1 cellular context compared by ENCODE assay signal in genomic region chr20:36384022-36384619, GRCh38.
TF ChIP-seq lines count a peak whose summit lies in the region.

No MANE protein-coding gene starts in this region.

TF ChIP-seq in HepG2, 621 proteins besides CTCF, POLR2A, EP300 and RAD21 (continued from another document and continues in another):
- no peak; the same call in 1 of the 2 replicates for TF ChIP-seq CREM (IDR thresholded peaks at IDR 0.05)
- peak; percentile 90 for TF ChIP-seq CREM (CRISPR knock-in tag; IDR thresholded peaks at IDR 0.05)
- peak; percentile 99 for TF ChIP-seq ZNF503 (CRISPR knock-in tag; IDR thresholded peaks at IDR 0.05)
- no peak for TF ChIP-seq SYNCRIP (IDR thresholded peaks at IDR 0.05; ENCODE audit: insufficient read depth, low read depth, low read length)
- TF ChIP-seq, protein P1, sequence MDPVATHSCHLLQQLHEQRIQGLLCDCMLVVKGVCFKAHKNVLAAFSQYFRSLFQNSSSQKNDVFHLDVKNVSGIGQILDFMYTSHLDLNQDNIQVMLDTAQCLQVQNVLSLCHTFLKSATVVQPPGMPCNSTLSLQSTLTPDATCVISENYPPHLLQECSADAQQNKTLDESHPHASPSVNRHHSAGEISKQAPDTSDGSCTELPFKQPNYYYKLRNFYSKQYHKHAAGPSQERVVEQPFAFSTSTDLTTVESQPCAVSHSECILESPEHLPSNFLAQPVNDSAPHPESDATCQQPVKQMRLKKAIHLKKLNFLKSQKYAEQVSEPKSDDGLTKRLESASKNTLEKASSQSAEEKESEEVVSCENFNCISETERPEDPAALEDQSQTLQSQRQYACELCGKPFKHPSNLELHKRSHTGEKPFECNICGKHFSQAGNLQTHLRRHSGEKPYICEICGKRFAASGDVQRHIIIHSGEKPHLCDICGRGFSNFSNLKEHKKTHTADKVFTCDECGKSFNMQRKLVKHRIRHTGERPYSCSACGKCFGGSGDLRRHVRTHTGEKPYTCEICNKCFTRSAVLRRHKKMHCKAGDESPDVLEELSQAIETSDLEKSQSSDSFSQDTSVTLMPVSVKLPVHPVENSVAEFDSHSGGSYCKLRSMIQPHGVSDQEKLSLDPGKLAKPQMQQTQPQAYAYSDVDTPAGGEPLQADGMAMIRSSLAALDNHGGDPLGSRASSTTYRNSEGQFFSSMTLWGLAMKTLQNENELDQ (CRISPR knock-in tag; IDR thresholded peaks at IDR 0.05; ENCODE audit: borderline replicate concordance) = peak; percentile 100
- peak; percentile 69; the same call in 1 of the 3 replicates for TF ChIP-seq MXI1 (IDR thresholded peaks at IDR 0.05; ENCODE audit: borderline replicate concordance, low read depth, low read length)
- TF ChIP-seq TOE1 (CRISPR knock-in tag; IDR thresholded peaks at IDR 0.05) = peak; percentile 100
- peak; percentile 94; the same call in 1 of the 2 replicates for TF ChIP-seq ZNF382 (CRISPR knock-in tag; IDR thresholded peaks at IDR 0.05; ENCODE audit: borderline replicate concordance)
- peak; percentile 99 for TF ChIP-seq JUN (CRISPR knock-in tag; IDR thresholded peaks at IDR 0.05)
- peak; percentile 71; the same call in 1 of the 2 replicates for TF ChIP-seq SSRP1 (CRISPR knock-in tag; IDR thresholded peaks at IDR 0.05)
- TF ChIP-seq PHF21A (CRISPR knock-in tag; IDR thresholded peaks at IDR 0.05) = peak; percentile 87
- peak; percentile 73 for TF ChIP-seq SP2 (CRISPR knock-in tag; IDR thresholded peaks at IDR 0.05)
- peak; percentile 100 for TF ChIP-seq ZBTB20 (CRISPR knock-in tag; IDR thresholded peaks at IDR 0.05; ENCODE audit: borderline replicate concordance, low read depth)
- peak; percentile 99 for TF ChIP-seq ZBTB3 (CRISPR knock-in tag; IDR thresholded peaks at IDR 0.05; ENCODE audit: borderline replicate concordance, low read depth)
- TF ChIP-seq TBX3 (IDR thresholded peaks at IDR 0.05; ENCODE audit: borderline replicate concordance) = no peak
- peak; percentile 100 for TF ChIP-seq ZNF558 (CRISPR knock-in tag; IDR thresholded peaks at IDR 0.05; ENCODE audit: borderline replicate concordance)
- peak; percentile 100 for TF ChIP-seq TGIF2 (CRISPR knock-in tag; IDR thresholded peaks at IDR 0.05)
- peak; percentile 94 for TF ChIP-seq XRCC5 (optimal IDR thresholded peaks at IDR 0.05; ENCODE audit: low read length)
- TF ChIP-seq, protein P2, sequence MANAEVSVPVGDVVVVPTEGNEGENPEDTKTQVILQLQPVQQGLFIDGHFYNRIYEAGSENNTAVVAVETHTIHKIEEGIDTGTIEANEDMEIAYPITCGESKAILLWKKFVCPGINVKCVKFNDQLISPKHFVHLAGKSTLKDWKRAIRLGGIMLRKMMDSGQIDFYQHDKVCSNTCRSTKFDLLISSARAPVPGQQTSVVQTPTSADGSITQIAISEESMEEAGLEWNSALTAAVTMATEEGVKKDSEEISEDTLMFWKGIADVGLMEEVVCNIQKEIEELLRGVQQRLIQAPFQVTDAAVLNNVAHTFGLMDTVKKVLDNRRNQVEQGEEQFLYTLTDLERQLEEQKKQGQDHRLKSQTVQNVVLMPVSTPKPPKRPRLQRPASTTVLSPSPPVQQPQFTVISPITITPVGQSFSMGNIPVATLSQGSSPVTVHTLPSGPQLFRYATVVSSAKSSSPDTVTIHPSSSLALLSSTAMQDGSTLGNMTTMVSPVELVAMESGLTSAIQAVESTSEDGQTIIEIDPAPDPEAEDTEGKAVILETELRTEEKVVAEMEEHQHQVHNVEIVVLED (CRISPR knock-in tag; IDR thresholded peaks at IDR 0.05; ENCODE audit: borderline replicate concordance) = peak; percentile 73
- TF ChIP-seq, protein P3, sequence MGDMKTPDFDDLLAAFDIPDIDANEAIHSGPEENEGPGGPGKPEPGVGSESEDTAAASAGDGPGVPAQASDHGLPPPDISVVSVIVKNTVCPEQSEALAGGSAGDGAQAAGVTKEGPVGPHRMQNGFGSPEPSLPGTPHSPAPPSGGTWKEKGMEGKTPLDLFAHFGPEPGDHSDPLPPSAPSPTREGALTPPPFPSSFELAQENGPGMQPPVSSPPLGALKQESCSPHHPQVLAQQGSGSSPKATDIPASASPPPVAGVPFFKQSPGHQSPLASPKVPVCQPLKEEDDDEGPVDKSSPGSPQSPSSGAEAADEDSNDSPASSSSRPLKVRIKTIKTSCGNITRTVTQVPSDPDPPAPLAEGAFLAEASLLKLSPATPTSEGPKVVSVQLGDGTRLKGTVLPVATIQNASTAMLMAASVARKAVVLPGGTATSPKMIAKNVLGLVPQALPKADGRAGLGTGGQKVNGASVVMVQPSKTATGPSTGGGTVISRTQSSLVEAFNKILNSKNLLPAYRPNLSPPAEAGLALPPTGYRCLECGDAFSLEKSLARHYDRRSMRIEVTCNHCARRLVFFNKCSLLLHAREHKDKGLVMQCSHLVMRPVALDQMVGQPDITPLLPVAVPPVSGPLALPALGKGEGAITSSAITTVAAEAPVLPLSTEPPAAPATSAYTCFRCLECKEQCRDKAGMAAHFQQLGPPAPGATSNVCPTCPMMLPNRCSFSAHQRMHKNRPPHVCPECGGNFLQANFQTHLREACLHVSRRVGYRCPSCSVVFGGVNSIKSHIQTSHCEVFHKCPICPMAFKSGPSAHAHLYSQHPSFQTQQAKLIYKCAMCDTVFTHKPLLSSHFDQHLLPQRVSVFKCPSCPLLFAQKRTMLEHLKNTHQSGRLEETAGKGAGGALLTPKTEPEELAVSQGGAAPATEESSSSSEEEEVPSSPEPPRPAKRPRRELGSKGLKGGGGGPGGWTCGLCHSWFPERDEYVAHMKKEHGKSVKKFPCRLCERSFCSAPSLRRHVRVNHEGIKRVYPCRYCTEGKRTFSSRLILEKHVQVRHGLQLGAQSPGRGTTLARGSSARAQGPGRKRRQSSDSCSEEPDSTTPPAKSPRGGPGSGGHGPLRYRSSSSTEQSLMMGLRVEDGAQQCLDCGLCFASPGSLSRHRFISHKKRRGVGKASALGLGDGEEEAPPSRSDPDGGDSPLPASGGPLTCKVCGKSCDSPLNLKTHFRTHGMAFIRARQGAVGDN (CRISPR knock-in tag; IDR thresholded peaks at IDR 0.05) = peak; percentile 40
- peak; percentile 97 for TF ChIP-seq RARA (CRISPR knock-in tag; IDR thresholded peaks at IDR 0.05)
- TF ChIP-seq, protein P4, sequence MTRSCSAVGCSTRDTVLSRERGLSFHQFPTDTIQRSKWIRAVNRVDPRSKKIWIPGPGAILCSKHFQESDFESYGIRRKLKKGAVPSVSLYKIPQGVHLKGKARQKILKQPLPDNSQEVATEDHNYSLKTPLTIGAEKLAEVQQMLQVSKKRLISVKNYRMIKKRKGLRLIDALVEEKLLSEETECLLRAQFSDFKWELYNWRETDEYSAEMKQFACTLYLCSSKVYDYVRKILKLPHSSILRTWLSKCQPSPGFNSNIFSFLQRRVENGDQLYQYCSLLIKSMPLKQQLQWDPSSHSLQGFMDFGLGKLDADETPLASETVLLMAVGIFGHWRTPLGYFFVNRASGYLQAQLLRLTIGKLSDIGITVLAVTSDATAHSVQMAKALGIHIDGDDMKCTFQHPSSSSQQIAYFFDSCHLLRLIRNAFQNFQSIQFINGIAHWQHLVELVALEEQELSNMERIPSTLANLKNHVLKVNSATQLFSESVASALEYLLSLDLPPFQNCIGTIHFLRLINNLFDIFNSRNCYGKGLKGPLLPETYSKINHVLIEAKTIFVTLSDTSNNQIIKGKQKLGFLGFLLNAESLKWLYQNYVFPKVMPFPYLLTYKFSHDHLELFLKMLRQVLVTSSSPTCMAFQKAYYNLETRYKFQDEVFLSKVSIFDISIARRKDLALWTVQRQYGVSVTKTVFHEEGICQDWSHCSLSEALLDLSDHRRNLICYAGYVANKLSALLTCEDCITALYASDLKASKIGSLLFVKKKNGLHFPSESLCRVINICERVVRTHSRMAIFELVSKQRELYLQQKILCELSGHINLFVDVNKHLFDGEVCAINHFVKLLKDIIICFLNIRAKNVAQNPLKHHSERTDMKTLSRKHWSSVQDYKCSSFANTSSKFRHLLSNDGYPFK (CRISPR knock-in tag; IDR thresholded peaks at IDR 0.05; ENCODE audit: borderline replicate concordance) = peak; percentile 96
- TF ChIP-seq NBN (conservative IDR thresholded peaks at IDR 0.05) = no peak
- no peak for TF ChIP-seq ARNT (IDR thresholded peaks at IDR 0.05)
- TF ChIP-seq ERF (CRISPR knock-in tag; IDR thresholded peaks at IDR 0.05) = peak; percentile 100
- peak; percentile 100 for TF ChIP-seq ZNF891 (CRISPR knock-in tag; IDR thresholded peaks at IDR 0.05)
- peak; percentile 99 for TF ChIP-seq DDIT3 (CRISPR knock-in tag; IDR thresholded peaks at IDR 0.05)
- peak; percentile 93 for TF ChIP-seq SOX5 (CRISPR knock-in tag; IDR thresholded peaks at IDR 0.05; ENCODE audit: borderline replicate concordance)
- TF ChIP-seq KLF12 (CRISPR knock-in tag; IDR thresholded peaks at IDR 0.05; ENCODE audit: borderline replicate concordance) = peak; percentile 100
- peak; percentile 99 for TF ChIP-seq ZNF800 (CRISPR knock-in tag; IDR thresholded peaks at IDR 0.05)
- TF ChIP-seq PBX3 (CRISPR knock-in tag; IDR thresholded peaks at IDR 0.05; ENCODE audit: borderline replicate concordance) = peak; percentile 100
- TF ChIP-seq, protein P5, sequence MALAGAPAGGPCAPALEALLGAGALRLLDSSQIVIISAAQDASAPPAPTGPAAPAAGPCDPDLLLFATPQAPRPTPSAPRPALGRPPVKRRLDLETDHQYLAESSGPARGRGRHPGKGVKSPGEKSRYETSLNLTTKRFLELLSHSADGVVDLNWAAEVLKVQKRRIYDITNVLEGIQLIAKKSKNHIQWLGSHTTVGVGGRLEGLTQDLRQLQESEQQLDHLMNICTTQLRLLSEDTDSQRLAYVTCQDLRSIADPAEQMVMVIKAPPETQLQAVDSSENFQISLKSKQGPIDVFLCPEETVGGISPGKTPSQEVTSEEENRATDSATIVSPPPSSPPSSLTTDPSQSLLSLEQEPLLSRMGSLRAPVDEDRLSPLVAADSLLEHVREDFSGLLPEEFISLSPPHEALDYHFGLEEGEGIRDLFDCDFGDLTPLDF (CRISPR knock-in tag; IDR thresholded peaks at IDR 0.05) = peak; percentile 99
- peak; percentile 77; the same call in 1 of the 2 replicates for TF ChIP-seq MTA1 (CRISPR knock-in tag; IDR thresholded peaks at IDR 0.05; ENCODE audit: borderline replicate concordance)
- TF ChIP-seq SAFB2 (CRISPR knock-in tag; IDR thresholded peaks at IDR 0.05; ENCODE audit: borderline replicate concordance, low read depth) = peak; percentile 100
- peak; percentile 100 for TF ChIP-seq ZNF510 (CRISPR knock-in tag; IDR thresholded peaks at IDR 0.05; ENCODE audit: low read depth)
- peak; percentile 100 for TF ChIP-seq ZNF160 (CRISPR knock-in tag; IDR thresholded peaks at IDR 0.05)
- peak; percentile 100 for TF ChIP-seq ZFYVE20 (CRISPR knock-in tag; IDR thresholded peaks at IDR 0.05; ENCODE audit: borderline replicate concordance, low read depth)
- no peak; the same call in 1 of the 2 replicates for TF ChIP-seq SMC3 (IDR thresholded peaks at IDR 0.05; ENCODE audit: low read length)
- TF ChIP-seq, protein P6, sequence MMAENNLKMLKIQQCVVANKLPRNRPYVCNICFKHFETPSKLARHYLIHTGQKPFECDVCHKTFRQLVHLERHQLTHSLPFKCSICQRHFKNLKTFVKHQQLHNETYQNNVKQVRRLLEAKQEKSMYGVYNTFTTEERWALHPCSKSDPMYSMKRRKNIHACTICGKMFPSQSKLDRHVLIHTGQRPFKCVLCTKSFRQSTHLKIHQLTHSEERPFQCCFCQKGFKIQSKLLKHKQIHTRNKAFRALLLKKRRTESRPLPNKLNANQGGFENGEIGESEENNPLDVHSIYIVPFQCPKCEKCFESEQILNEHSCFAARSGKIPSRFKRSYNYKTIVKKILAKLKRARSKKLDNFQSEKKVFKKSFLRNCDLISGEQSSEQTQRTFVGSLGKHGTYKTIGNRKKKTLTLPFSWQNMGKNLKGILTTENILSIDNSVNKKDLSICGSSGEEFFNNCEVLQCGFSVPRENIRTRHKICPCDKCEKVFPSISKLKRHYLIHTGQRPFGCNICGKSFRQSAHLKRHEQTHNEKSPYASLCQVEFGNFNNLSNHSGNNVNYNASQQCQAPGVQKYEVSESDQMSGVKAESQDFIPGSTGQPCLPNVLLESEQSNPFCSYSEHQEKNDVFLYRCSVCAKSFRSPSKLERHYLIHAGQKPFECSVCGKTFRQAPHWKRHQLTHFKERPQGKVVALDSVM (CRISPR knock-in tag; IDR thresholded peaks at IDR 0.05) = peak; percentile 84
- TF ChIP-seq SP5 (CRISPR knock-in tag; IDR thresholded peaks at IDR 0.05; ENCODE audit: borderline replicate concordance, low read depth) = peak; percentile 95
- TF ChIP-seq PRMT3 (CRISPR knock-in tag; IDR thresholded peaks at IDR 0.05; ENCODE audit: borderline replicate concordance, low read depth) = peak; percentile 100
- peak; percentile 100 for TF ChIP-seq ZNF232 (CRISPR knock-in tag; IDR thresholded peaks at IDR 0.05; ENCODE audit: borderline replicate concordance)
